Comparison of ENCODE assay signal across 17 cellular contexts in genomic region chr2:9617749-9618148, GRCh38. TPM values are rescaled to one million over a fixed set of nuclear protein-coding genes. Genes with fewer than 3 reads are reported as not detected.
DNase-seq lines count a peak whose midpoint lies in the region; ATAC-seq, FAIRE-seq and TF ChIP-seq lines count a peak whose summit lies in the region.
"Had no signal": no experiment of that assay in that cellular context is flagged by ENCODE, and none has a peak within 500 bp of the region (broad histone marks: within the 10 kb centered on the region; RNA-seq: fewer than 3 reads in every experiment).

No MANE protein-coding gene starts in this region.

- no peak for TF ChIP-seq RAD21 in HepG2 (CRISPR knock-in tag; IDR thresholded peaks at IDR 0.05)

- no peak overlapping the region for H2AFZ ChIP-seq in HepG2 (ENCODE audit: low read length)

- H3K4me3 Mint-ChIP-seq in T-helper 1 cell treated with Interleukin-12 subunit alpha and Interleukin-12 subunit beta and Interleukin-4 antibody, amounts not matched to agents 30 μg/mL and 1 μg/mL, for 36 hours = peak overlapping the region; percentile 11
- H3K4me3 Mint-ChIP-seq in activated naive CD8-positive, alpha-beta T cell treated with anti-CD3 and anti-CD28 coated beads for 36 hours = peak overlapping the region; percentile 9
- H3K4me3 Mint-ChIP-seq in mesothelial cell of epicardium = no peak overlapping the region

- peaks cover 68% of the 10 kb centered on the region for H4K20me1 ChIP-seq in HepG2 (ENCODE audit: insufficient read depth, low read length)

- peaks cover 3 to 31% of the 10 kb centered on the region in 2 experiments; a peak in 4 of 5 replicates for H3K36me3 ChIP-seq in HepG2 (replicated peaks in 1 of 2; ENCODE audit: control insufficient read depth in 1 of 2, insufficient read depth in 2 of 2, low read length in 2 of 2)
- H3K36me3 ChIP-seq in A673 (ENCODE audit: insufficient read depth, low read length, poor library complexity, severe bottlenecking) = peaks cover 19% of the 10 kb centered on the region
- H3K36me3 ChIP-seq: tibial artery had no signal

- TF ChIP-seq CTCF in mesothelial cell of epicardium (IDR thresholded peaks at IDR 0.05; ENCODE audit: unreplicated experiment) (no peak), HepG2 (CRISPR knock-in tag; IDR thresholded peaks at IDR 0.05) (no peak), A673 (conservative IDR thresholded peaks at IDR 0.05; ENCODE audit: low read depth, low read length) (no peak)

- peaks cover 61% of the 10 kb centered on the region for H3K4me1 Mint-ChIP-seq in T-helper 1 cell treated with Interleukin-12 subunit alpha and Interleukin-12 subunit beta and Interleukin-4 antibody, amounts not matched to agents 30 μg/mL and 1 μg/mL, for 36 hours (ENCODE audit: low read depth)
- peaks cover 77% of the 10 kb centered on the region for H3K4me1 Mint-ChIP-seq in activated naive CD8-positive, alpha-beta T cell treated with anti-CD3 and anti-CD28 coated beads for 36 hours
- H3K4me1 Mint-ChIP-seq in mesothelial cell of epicardium = peaks cover 30% of the 10 kb centered on the region

- peak overlapping the region; percentile 41 for H3K27ac Mint-ChIP-seq in T-helper 1 cell treated with Interleukin-12 subunit alpha and Interleukin-12 subunit beta and Interleukin-4 antibody, amounts not matched to agents 30 μg/mL and 1 μg/mL, for 36 hours
- H3K27ac Mint-ChIP-seq in activated naive CD8-positive, alpha-beta T cell treated with anti-CD3 and anti-CD28 coated beads for 36 hours = peak overlapping the region; percentile 67
- H3K27ac Mint-ChIP-seq in mesothelial cell of epicardium = peak overlapping the region; percentile 18

- H3K27ac ChIP-seq in HepG2 (ENCODE audit: extremely low read length, insufficient read depth, low read length) (no peak overlapping the region), A673 (ENCODE audit: low read depth, low read length, poor library complexity, severe bottlenecking) (no peak overlapping the region)
- H3K27ac ChIP-seq: 22Rv1, coronary artery, tibial artery had no signal

- no peak for TF ChIP-seq EP300 in HepG2 (IDR thresholded peaks at IDR 0.05; ENCODE audit: low read depth in 2 of 2, low read length in 2 of 2)
- TF ChIP-seq EP300 in HepG2 (CRISPR knock-in tag; IDR thresholded peaks at IDR 0.05; ENCODE audit: borderline replicate concordance) = no peak

- H3K36me3 Mint-ChIP-seq in T-helper 1 cell treated with Interleukin-12 subunit alpha and Interleukin-12 subunit beta and Interleukin-4 antibody, amounts not matched to agents 30 μg/mL and 1 μg/mL, for 36 hours (ENCODE audit: low read depth) = peaks cover 18% of the 10 kb centered on the region
- peaks cover 74% of the 10 kb centered on the region for H3K36me3 Mint-ChIP-seq in activated naive CD8-positive, alpha-beta T cell treated with anti-CD3 and anti-CD28 coated beads for 36 hours
- peaks cover 25% of the 10 kb centered on the region for H3K36me3 Mint-ChIP-seq in mesothelial cell of epicardium

- no peak overlapping the region for H3K4me2 ChIP-seq in HepG2 (ENCODE audit: low read depth, low read length)

- BruUV-seq in HepG2 (replicated peaks; lab: Mats Ljungman, UMichigan) (no TSS peak), A673 (replicated peaks; lab: Mats Ljungman, UMichigan) (no TSS peak)

- H3K27me3 ChIP-seq in HepG2 (ENCODE audit: control insufficient read depth in 1 of 2, insufficient read depth in 2 of 2, low read length in 2 of 2) (no peaks in the 10 kb centered on the region), A673 (replicated peaks; ENCODE audit: insufficient read depth, low read depth, low read length, poor library complexity) (no peaks in the 10 kb centered on the region)
- H3K27me3 ChIP-seq: tibial artery had no signal

- DNase-seq in T-helper 1 cell (no peak), HT1080 (ENCODE audit: low read depth) (peak; percentile 48), mesothelial cell of epicardium (ENCODE audit: low spot score in 2 of 2, unreplicated experiment in 2 of 2) (no peak), HepG2 (ENCODE audit: low spot score) (no peak), A673 (ENCODE audit: low spot score) (no peak), cerebellum (ENCODE audit: low spot score) (no peak)
- DNase-seq in activated naive CD8-positive, alpha-beta T cell treated with anti-CD3 and anti-CD28 coated beads for 36 hours = no peak
- DNase-seq: amniotic stem cell; MV-4-11; NCI-H82; RPMI8226; stimulated activated CD4-positive, alpha-beta T cell treated with anti-CD3 and anti-CD28 coated beads, Interleukin-1b, Interleukin-23, amount 100 ng/mL, for 48 hours; tibial artery had no signal

- H3K4me3 ChIP-seq in HepG2 (replicated peaks in 1 of 3; ENCODE audit: insufficient read depth in 1 of 3, low read depth in 2 of 3, low read length in 3 of 3) (no peak overlapping the region), A673 (ENCODE audit: low read depth, low read length, poor library complexity, severe bottlenecking) (no peak overlapping the region)
- H3K4me3 ChIP-seq: coronary artery, tibial artery had no signal

- H3K9me3 Mint-ChIP-seq in T-helper 1 cell treated with Interleukin-12 subunit alpha and Interleukin-12 subunit beta and Interleukin-4 antibody, amounts not matched to agents 30 μg/mL and 1 μg/mL, for 36 hours = no peaks in the 10 kb centered on the region
- H3K9me3 Mint-ChIP-seq in activated naive CD8-positive, alpha-beta T cell treated with anti-CD3 and anti-CD28 coated beads for 36 hours = peaks cover 4% of the 10 kb centered on the region
- peaks cover 8% of the 10 kb centered on the region for H3K9me3 Mint-ChIP-seq in mesothelial cell of epicardium

- no peak for ATAC-seq in HepG2
- ATAC-seq: esophagus mucosa had no signal

- H3K79me2 ChIP-seq in HepG2 (ENCODE audit: insufficient read depth, low read length) = peaks cover 98% of the 10 kb centered on the region

- H3K9ac ChIP-seq in HepG2 (ENCODE audit: insufficient read depth, low read depth, low read length) = no peak overlapping the region

- CTCF ChIA-PET in HepG2 (lab: Yijun Ruan, JAX; ENCODE audit: low intra/inter-chr PET ratio, low total read pairs) = no interaction called here
- CTCF ChIA-PET in A673 (lab: Charles Lee) = no interaction called here

- H3K27me3 Mint-ChIP-seq in T-helper 1 cell treated with Interleukin-12 subunit alpha and Interleukin-12 subunit beta and Interleukin-4 antibody, amounts not matched to agents 30 μg/mL and 1 μg/mL, for 36 hours (ENCODE audit: low read depth) = no peaks in the 10 kb centered on the region
- no peaks in the 10 kb centered on the region for H3K27me3 Mint-ChIP-seq in activated naive CD8-positive, alpha-beta T cell treated with anti-CD3 and anti-CD28 coated beads for 36 hours
- no peaks in the 10 kb centered on the region for H3K27me3 Mint-ChIP-seq in mesothelial cell of epicardium (ENCODE audit: low read depth)

- TF ChIP-seq POLR2A in HepG2 (IDR thresholded peaks at IDR 0.05; ENCODE audit: insufficient read depth in 1 of 2, low read depth in 2 of 2, low read length in 2 of 2) = no peak

- intact Hi-C loops in HepG2 (cut with micrococcal nuclease; ENCODE audit: unreplicated experiment) (no loop called here), A673 (cut with micrococcal nuclease; ENCODE audit: unreplicated experiment) (no loop called here)

- no peak for FAIRE-seq in HepG2 (lab: Jason Lieb, UNC)

- in situ Hi-C loops in HepG2 (cut with HindIII; ENCODE audit: extremely low pct_ligation_motif_present, low pct_unique_long_range_greater_than_20kb) = no loop called here

- POLR2A ChIA-PET in HepG2 (lab: Yijun Ruan, JAX) = interaction anchor here (0.7 to 5.4 kb wide), 2 partner anchors 12 to 62 kb away, joined by 4 to 31 read pairs; partner anchors contain the start of genes ADAM17 and YWHAQ
- POLR2A ChIA-PET in A673 (lab: Charles Lee; ENCODE audit: low non-redundant PET) = no interaction called here

- WGBS in HepG2 (ENCODE audit: low lambda C conversion rate) = 97% methylated on average over 1 of the region's 1 CpG

- peaks cover 37% of the 10 kb centered on the region for H3K4me1 ChIP-seq in HepG2 (ENCODE audit: insufficient read depth, low read length)
- H3K4me1 ChIP-seq in A673 (ENCODE audit: insufficient read depth, low read length, poor library complexity, severe bottlenecking) = peaks cover 19% of the 10 kb centered on the region

- H3K9me3 ChIP-seq in HepG2 (ENCODE audit: low read length) (no peaks in the 10 kb centered on the region), A673 (ENCODE audit: low read depth, low read length, poor library complexity, severe bottlenecking) (no peaks in the 10 kb centered on the region)
- H3K9me3 ChIP-seq: tibial artery had no signal

TF ChIP-seq in HepG2, 621 proteins besides CTCF, POLR2A, EP300 and RAD21 (continues in another document):
- TF ChIP-seq ZNF232 (CRISPR knock-in tag; IDR thresholded peaks at IDR 0.05; ENCODE audit: borderline replicate concordance) (no peak), REL (CRISPR knock-in tag; conservative IDR thresholded peaks at IDR 0.05) (no peak)

RNA-seq across cellular contexts. Expression of gene YWHAQ, which starts 13.0 kb away (rescaled TPM):
- 446 and 533 TPM in 2 replicates for total RNA-seq in HT1080 (2014; rRNA removed; shearing (Covaris generic))
- 574 and 638 TPM in 2 replicates for polyA plus RNA-seq in HT1080 (2015; cell fraction: cytosol; rRNA removed)
- 279 and 303 TPM in 2 replicates for polyA plus RNA-seq in HT1080 (2015; cell fraction: nucleus; rRNA removed)
- total RNA-seq in activated naive CD8-positive, alpha-beta T cell treated with anti-CD3 and anti-CD28 coated beads for 36 hours = 100 to 1,000 TPM; 314 to 317 TPM
- total RNA-seq in mesothelial cell of epicardium (240 to 248 TPM (median 248 TPM) in 3 replicates), HepG2 (2016; rRNA removed; fragmentation: Illumina TruSeq; extraction: Trizol) (304 and 420 TPM in 2 replicates), A673 (2021) (505 and 533 TPM in 2 replicates), cerebellum (467 TPM)
- 64.2 and 66.4 TPM in 2 replicates for total RNA-seq in HepG2 (2016; cell fraction: cytosol; rRNA removed; fragmentation: Illumina TruSeq; extraction: Trizol; ENCODE audit: low read depth)
- 302 and 406 TPM in 2 replicates for total RNA-seq in HepG2 (2016; cell fraction: insoluble cytoplasmic fraction; rRNA removed; fragmentation: Illumina TruSeq; extraction: Trizol)
- total RNA-seq in HepG2 (2016; cell fraction: membrane; rRNA removed; fragmentation: Illumina TruSeq; extraction: Trizol) = 208 and 219 TPM in 2 replicates
- 152 and 166 TPM in 2 replicates for total RNA-seq in HepG2 (2016; cell fraction: nucleus; rRNA removed; fragmentation: Illumina TruSeq; extraction: Trizol)
- 117 and 160 TPM in 2 replicates for polyA plus RNA-seq in HepG2 (2011; rRNA removed)
- polyA plus RNA-seq in HepG2 (2011; cell fraction: cytosol; rRNA removed) = 91.4 and 117 TPM in 2 replicates
- 36.4 and 39.0 TPM in 2 replicates for polyA plus RNA-seq in HepG2 (2011; cell fraction: nucleus; rRNA removed)
- polyA plus RNA-seq in HepG2 (2012) = 175 and 244 TPM in 2 replicates
- 94.8 and 102 TPM in 2 replicates for polyA plus RNA-seq in HepG2 (2016; cell fraction: cytosol; fragmentation: Illumina TruSeq; extraction: Trizol; ENCODE audit: low read depth)
- 521 and 530 TPM in 2 replicates for polyA plus RNA-seq in HepG2 (2016; cell fraction: insoluble cytoplasmic fraction; fragmentation: Illumina TruSeq; extraction: Trizol; ENCODE audit: low read depth)
- 200 and 214 TPM in 2 replicates for polyA plus RNA-seq in HepG2 (2016; cell fraction: membrane; fragmentation: Illumina TruSeq; extraction: Trizol; ENCODE audit: low read depth)
- 187 and 192 TPM in 2 replicates for polyA plus RNA-seq in HepG2 (2016; cell fraction: nucleus; fragmentation: Illumina TruSeq; extraction: Trizol; ENCODE audit: insufficient read depth, low read depth)
- 120 and 167 TPM in 2 replicates for polyA minus RNA-seq in HepG2 (2011; rRNA and poly(A)+ RNA removed; ENCODE audit: low replicate concordance)
- polyA minus RNA-seq in HepG2 (2011; cell fraction: cytosol; rRNA and poly(A)+ RNA removed) = 164 and 178 TPM in 2 replicates
- 73.9 and 82.2 TPM in 2 replicates for polyA minus RNA-seq in HepG2 (2011; cell fraction: nucleus; rRNA and poly(A)+ RNA removed)
